ENCODE assay signal across 14 cellular contexts in the genomic region with DNA sequence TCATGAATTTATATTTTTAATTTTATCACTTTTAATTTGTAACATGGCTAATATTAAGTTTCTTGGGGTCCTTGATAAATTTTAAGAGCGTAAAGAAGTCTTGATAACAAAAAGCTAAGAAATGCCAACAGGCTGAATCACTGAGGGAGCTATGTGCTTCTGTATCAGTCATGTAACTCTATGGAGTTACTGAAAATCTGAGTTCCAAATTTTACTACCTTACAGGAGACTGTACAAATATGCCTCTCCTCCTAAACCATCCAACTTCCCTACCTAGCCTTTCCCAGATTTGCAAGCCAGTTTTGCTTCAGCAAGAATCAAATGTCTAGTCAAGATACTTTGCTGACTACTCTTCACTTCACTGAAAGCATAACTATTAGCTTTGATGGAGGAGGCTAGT. TPM values are rescaled to one million over a fixed set of nuclear protein-coding genes. Genes with fewer than 3 reads are reported as not detected.
DNase-seq lines count a peak whose midpoint lies in the region; ATAC-seq, FAIRE-seq and TF ChIP-seq lines count a peak whose summit lies in the region.
"Had no signal": no experiment of that assay in that cellular context is flagged by ENCODE, and none has a peak within 500 bp of the region (broad histone marks: within the 10 kb centered on the region; RNA-seq: fewer than 3 reads in every experiment).

No MANE protein-coding gene starts in this region.

- peak overlapping the region; percentile 93 for H3K9ac ChIP-seq in endothelial cell of umbilical vein (replicated peaks; ENCODE audit: extremely low read depth, insufficient read depth, low read length)

- dilution Hi-C loops in endothelial cell of umbilical vein (cut with MboI; ENCODE audit: extremely low pct_ligation_motif_present, low sequenced_read_pairs) = no loop called here

- TF ChIP-seq POLR2A in endothelial cell of umbilical vein (IDR thresholded peaks at IDR 0.05; ENCODE audit: low read depth, low read length) = peak; percentile 50

- H3K27ac Mint-ChIP-seq in osteocyte (ENCODE audit: unreplicated experiment) = peak overlapping the region; percentile 64

- H3K9me1 ChIP-seq in endothelial cell of umbilical vein (replicated peaks; ENCODE audit: control insufficient read depth, extremely low read depth, insufficient read depth, low read length) = no peaks in the 10 kb centered on the region

- peaks cover 95% of the 10 kb centered on the region for H3K4me1 ChIP-seq in endothelial cell of umbilical vein (ENCODE audit: control insufficient read depth, extremely low read depth, insufficient read depth, low read length)
- H3K4me1 ChIP-seq: prostate gland had no signal

- H3K27me3 ChIP-seq in endothelial cell of umbilical vein (ENCODE audit: control insufficient read depth in 2 of 2, insufficient read depth in 2 of 2, low read length in 2 of 2) = no peaks in the 10 kb centered on the region

- POLR2A ChIA-PET in endothelial cell of umbilical vein (lab: Charles Lee) = interaction anchor here (0.7 to 1.7 kb wide), 3 partner anchors 36 to 207 kb away, joined by 3 to 10 read pairs (median 3); a partner anchor contains a TSS

- CTCF ChIA-PET in endothelial cell of umbilical vein (lab: Charles Lee) = interaction anchor here (0.9 to 4.5 kb wide), 11 partner anchors 10 to 223 kb away, joined by 3 to 29 read pairs (median 4); no protein-coding TSS in a partner anchor

- H3K79me2 ChIP-seq in endothelial cell of umbilical vein (ENCODE audit: control insufficient read depth, insufficient read depth, low read length) = peaks cover 65% of the 10 kb centered on the region

- H2AFZ ChIP-seq in endothelial cell of umbilical vein (ENCODE audit: low read depth, low read length) = no peak overlapping the region

- peak overlapping the region; percentile 58 for H3K4me2 ChIP-seq in endothelial cell of umbilical vein (ENCODE audit: insufficient read depth, low read length)

- DNase-seq in EL (peak; percentile 83), RKO (ENCODE audit: low spot score) (peak; percentile 92), endothelial cell of umbilical vein (ENCODE audit: low read depth, low spot score) (peak; percentile 70), osteocyte (ENCODE audit: extremely low spot score, unreplicated experiment) (no peak), cerebellar cortex (ENCODE audit: low spot score) (no peak), Kasumi-1 (lab: John Stamatoyannopoulos, UW) (no peak)
- DNase-seq in stimulated activated CD4-positive, alpha-beta T cell treated with anti-CD3 and anti-CD28 coated beads, Interleukin-4, amount 100 ng/mL, for 24 hours = no peak
- DNase-seq: activated CD4-positive, alpha-beta T cell treated with anti-CD3 and anti-CD28 coated beads for 4 hours; activated gamma-delta T cell; endodermal cell; NCI-H345 had no signal

- no peak for ATAC-seq in GM21717 (IDR thresholded peaks at IDR 0.05; ENCODE audit: unreplicated experiment)
- ATAC-seq: K562 had no signal

- H3K27ac ChIP-seq in endothelial cell of umbilical vein (ENCODE audit: insufficient read depth, low read depth, low read length) = peak overlapping the region; percentile 98
- H3K27ac ChIP-seq: prostate gland had no signal

- no peak overlapping the region for H3K4me3 Mint-ChIP-seq in osteocyte (ENCODE audit: unreplicated experiment)
- H3K4me3 Mint-ChIP-seq: endodermal cell had no signal

- H3K36me3 ChIP-seq in endothelial cell of umbilical vein (ENCODE audit: control insufficient read depth in 2 of 2, extremely low read depth in 1 of 2, insufficient read depth in 2 of 2, low read length in 2 of 2) = no peaks in the 10 kb centered on the region
- H3K36me3 ChIP-seq: prostate gland had no signal

- no TSS peak for BruUV-seq in endothelial cell of umbilical vein (replicated peaks; lab: Mats Ljungman, UMichigan)

- H3K36me3 Mint-ChIP-seq in osteocyte (ENCODE audit: unreplicated experiment) = peaks cover 16% of the 10 kb centered on the region

- peak overlapping the region in 1 of 3 experiments; percentile 33 for H3K4me3 ChIP-seq in endothelial cell of umbilical vein (replicated peaks in 1 of 3; ENCODE audit: insufficient read depth in 1 of 3, low read depth in 1 of 3, low read length in 3 of 3)
- H3K4me3 ChIP-seq: K562, prostate gland had no signal

- H3K4me1 Mint-ChIP-seq in osteocyte (ENCODE audit: unreplicated experiment) = peaks cover 53% of the 10 kb centered on the region

- no peaks in the 10 kb centered on the region for H3K9me3 Mint-ChIP-seq in osteocyte (ENCODE audit: unreplicated experiment)
- H3K9me3 Mint-ChIP-seq: endodermal cell had no signal

- intact Hi-C loops in endothelial cell of umbilical vein (cut with micrococcal nuclease) = loop anchor here (5.0 to 10.0 kb wide), 2 partner anchors 190 to 223 kb away; no protein-coding TSS in a partner anchor

- H3K27me3 Mint-ChIP-seq in osteocyte (ENCODE audit: unreplicated experiment) = no peaks in the 10 kb centered on the region

- no peaks in the 10 kb centered on the region for H3K9me3 ChIP-seq in endothelial cell of umbilical vein (replicated peaks; ENCODE audit: control insufficient read depth, insufficient read depth, low read length)
- H3K9me3 ChIP-seq: prostate gland had no signal

- no peak for TF ChIP-seq CTCF in endothelial cell of umbilical vein (IDR thresholded peaks at IDR 0.05; ENCODE audit: extremely low read depth in 1 of 2, insufficient read depth in 1 of 2, low read depth in 1 of 2, low read length in 2 of 2)
- no peak for TF ChIP-seq CTCF in osteocyte (IDR thresholded peaks at IDR 0.05)

- FAIRE-seq in endothelial cell of umbilical vein (lab: Jason Lieb, UNC) = no peak

- no peaks in the 10 kb centered on the region for H4K20me1 ChIP-seq in endothelial cell of umbilical vein (replicated peaks; ENCODE audit: control insufficient read depth, extremely low read depth, insufficient read depth, low read length)

TF ChIP-seq in endothelial cell of umbilical vein, 7 proteins besides CTCF, POLR2A, EP300 and RAD21:
- peak; percentile 33 for TF ChIP-seq FOS (IDR thresholded peaks at IDR 0.05; ENCODE audit: borderline replicate concordance, insufficient read depth, low read length)
- no peak for TF ChIP-seq MYC (IDR thresholded peaks at IDR 0.05; ENCODE audit: low read depth, low read length)
- TF ChIP-seq, protein P1, sequence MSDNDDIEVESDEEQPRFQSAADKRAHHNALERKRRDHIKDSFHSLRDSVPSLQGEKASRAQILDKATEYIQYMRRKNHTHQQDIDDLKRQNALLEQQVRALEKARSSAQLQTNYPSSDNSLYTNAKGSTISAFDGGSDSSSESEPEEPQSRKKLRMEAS (IDR thresholded peaks at IDR 0.05; ENCODE audit: insufficient read depth, insufficient read length) = no peak
- no peak for TF ChIP-seq EZH2 (IDR thresholded peaks at IDR 0.05; ENCODE audit: borderline replicate concordance, low read depth, low read length, severe bottlenecking)

RNA-seq across cellular contexts. Expression of a gene that starts 35.7 kb away (rescaled TPM):
- total RNA-seq in endothelial cell of umbilical vein (72.4 and 73.5 TPM in 2 replicates), osteocyte (50.5 and 52.9 TPM in 2 replicates)
- 28.1 and 41.2 TPM in 2 replicates for polyA plus RNA-seq in endothelial cell of umbilical vein
- polyA plus RNA-seq in endothelial cell of umbilical vein (2011; cell fraction: cytosol; rRNA removed) = 44.1 and 46.1 TPM in 2 replicates
- 42.3 and 62.0 TPM in 2 replicates for polyA plus RNA-seq in endothelial cell of umbilical vein (2011; cell fraction: nucleus; rRNA removed)
- 134 and 161 TPM in 2 replicates for polyA plus RNA-seq in endothelial cell of umbilical vein (2012)
- polyA minus RNA-seq in endothelial cell of umbilical vein = 24.7 and 28.9 TPM in 2 replicates
- 6.8 TPM for polyA minus RNA-seq in endothelial cell of umbilical vein (2011; cell fraction: cytosol; rRNA and poly(A)+ RNA removed)
- polyA minus RNA-seq in endothelial cell of umbilical vein (2011; cell fraction: nucleus; rRNA and poly(A)+ RNA removed) = 61.0 and 82.1 TPM in 2 replicates

Comparison
In these comparisons a context has a peak if more than half of its experiments do, and no peak if none do; other contexts are left out.
1. DNase-seq: peak in EL (single experiment), RKO (single experiment) and endothelial cell of umbilical vein (single experiment); none in osteocyte (single experiment), stimulated activated CD4-positive, alpha-beta T cell treated with anti-CD3 and anti-CD28 coated beads, Interleukin-4, amount 100 ng/mL, for 24 hours (single experiment), cerebellar cortex (single experiment) and Kasumi-1 (0 of 2).